1 cellular context compared by ENCODE assay signal in genomic region chr15:89531796-89532537, GRCh38.
TF ChIP-seq lines count a peak whose summit lies in the region.

No MANE protein-coding gene starts in this region.

TF ChIP-seq in GM23338, 12 proteins besides CTCF, POLR2A, EP300 and RAD21 (continued from another document):
- TF ChIP-seq, protein P1, sequence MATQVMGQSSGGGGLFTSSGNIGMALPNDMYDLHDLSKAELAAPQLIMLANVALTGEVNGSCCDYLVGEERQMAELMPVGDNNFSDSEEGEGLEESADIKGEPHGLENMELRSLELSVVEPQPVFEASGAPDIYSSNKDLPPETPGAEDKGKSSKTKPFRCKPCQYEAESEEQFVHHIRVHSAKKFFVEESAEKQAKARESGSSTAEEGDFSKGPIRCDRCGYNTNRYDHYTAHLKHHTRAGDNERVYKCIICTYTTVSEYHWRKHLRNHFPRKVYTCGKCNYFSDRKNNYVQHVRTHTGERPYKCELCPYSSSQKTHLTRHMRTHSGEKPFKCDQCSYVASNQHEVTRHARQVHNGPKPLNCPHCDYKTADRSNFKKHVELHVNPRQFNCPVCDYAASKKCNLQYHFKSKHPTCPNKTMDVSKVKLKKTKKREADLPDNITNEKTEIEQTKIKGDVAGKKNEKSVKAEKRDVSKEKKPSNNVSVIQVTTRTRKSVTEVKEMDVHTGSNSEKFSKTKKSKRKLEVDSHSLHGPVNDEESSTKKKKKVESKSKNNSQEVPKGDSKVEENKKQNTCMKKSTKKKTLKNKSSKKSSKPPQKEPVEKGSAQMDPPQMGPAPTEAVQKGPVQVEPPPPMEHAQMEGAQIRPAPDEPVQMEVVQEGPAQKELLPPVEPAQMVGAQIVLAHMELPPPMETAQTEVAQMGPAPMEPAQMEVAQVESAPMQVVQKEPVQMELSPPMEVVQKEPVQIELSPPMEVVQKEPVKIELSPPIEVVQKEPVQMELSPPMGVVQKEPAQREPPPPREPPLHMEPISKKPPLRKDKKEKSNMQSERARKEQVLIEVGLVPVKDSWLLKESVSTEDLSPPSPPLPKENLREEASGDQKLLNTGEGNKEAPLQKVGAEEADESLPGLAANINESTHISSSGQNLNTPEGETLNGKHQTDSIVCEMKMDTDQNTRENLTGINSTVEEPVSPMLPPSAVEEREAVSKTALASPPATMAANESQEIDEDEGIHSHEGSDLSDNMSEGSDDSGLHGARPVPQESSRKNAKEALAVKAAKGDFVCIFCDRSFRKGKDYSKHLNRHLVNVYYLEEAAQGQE (IDR thresholded peaks at IDR 0.05; ENCODE audit: unreplicated experiment), result no peak
